ENCODE assay signal across 16 cellular contexts in the genomic region with DNA sequence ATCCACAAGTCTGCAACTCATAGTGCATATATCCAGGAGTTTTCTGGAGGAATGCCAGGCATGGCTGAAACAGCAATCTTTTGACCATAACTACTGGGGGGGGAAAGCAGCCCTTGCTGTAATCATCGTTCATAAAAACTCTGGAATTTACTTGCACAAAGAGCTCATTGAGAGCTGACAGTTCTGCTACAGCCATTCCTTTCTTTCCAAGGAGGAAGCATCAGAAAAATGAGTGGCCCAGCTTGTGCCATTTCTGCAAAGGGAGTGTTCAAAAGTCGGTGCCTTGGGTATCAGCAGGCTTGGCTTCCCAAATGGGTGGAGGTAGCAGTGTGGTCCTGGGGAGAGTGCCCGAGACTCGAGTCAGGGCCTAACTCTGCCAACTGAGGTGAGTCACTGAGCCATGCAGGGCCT.
A peak's percentile ranks its signal among the peaks of the same experiment; 100 is the strongest.
DNase-seq lines count a peak whose midpoint lies in the region; ATAC-seq and TF ChIP-seq lines count a peak whose summit lies in the region.
"Had no signal": no experiment of that assay in that cellular context is flagged by ENCODE, and none has a peak within 500 bp of the region (broad histone marks: within the 10 kb centered on the region; RNA-seq: fewer than 3 reads in every experiment).

No MANE protein-coding gene starts in this region.

- H3K9me3 Mint-ChIP-seq in chondrocyte (ENCODE audit: low read depth) (peaks cover 2% of the 10 kb centered on the region), neural crest cell (no peaks in the 10 kb centered on the region)
- H3K9me3 Mint-ChIP-seq: activated naive CD4-positive, alpha-beta T cell treated with anti-CD3 and anti-CD28 coated beads, Interleukin-2, amount 50 U/mL, for 24 hours had no signal

- peaks cover 0 to 5% (median 0%) of the 10 kb centered on the region in 11 experiments; a peak in 4 of 22 replicates for H3K9me3 ChIP-seq in BLaER1 treated with 17β-estradiol and CSF1 and Interleukin-3, amounts not matched to agents 10 nM and 100 nM (replicated peaks in 1 of 11)
- H3K9me3 ChIP-seq in MG63 = no peaks in the 10 kb centered on the region
- H3K9me3 ChIP-seq: ovary had no signal

- peak overlapping the region; percentile 62 to 94 (median 76) for H3K4me2 ChIP-seq in BLaER1 treated with 17β-estradiol and CSF1 and Interleukin-3, amounts not matched to agents 10 nM and 100 nM

- H3K36me3 Mint-ChIP-seq in chondrocyte (ENCODE audit: low read depth) = no peaks in the 10 kb centered on the region
- no peaks in the 10 kb centered on the region for H3K36me3 Mint-ChIP-seq in neural crest cell (ENCODE audit: low read depth)
- H3K36me3 Mint-ChIP-seq: activated naive CD4-positive, alpha-beta T cell treated with anti-CD3 and anti-CD28 coated beads, Interleukin-2, amount 50 U/mL, for 24 hours; CD4-positive, CD25-positive, alpha-beta regulatory T cell; stimulated activated memory B cell treated with anti-CD40 and anti-IgM and Interleukin-4, amounts not matched to agents 10 μg/mL and 1 μg/mL and 100 μg/mL, for 72 hours had no signal

- no peaks in the 10 kb centered on the region for H3K36me3 ChIP-seq in BLaER1 treated with 17β-estradiol and CSF1 and Interleukin-3, amounts not matched to agents 10 nM and 100 nM
- no peaks in the 10 kb centered on the region for H3K36me3 ChIP-seq in MG63
- H3K36me3 ChIP-seq: ovary had no signal

- no peak overlapping the region for H3K4me3 ChIP-seq in BLaER1 treated with 17β-estradiol and CSF1 and Interleukin-3, amounts not matched to agents 10 nM and 100 nM
- H3K4me3 ChIP-seq in MG63 = no peak overlapping the region
- H3K4me3 ChIP-seq: lung, ovary had no signal

- H3K27me3 ChIP-seq in BLaER1 treated with 17β-estradiol and CSF1 and Interleukin-3, amounts not matched to agents 10 nM and 100 nM = no peaks in the 10 kb centered on the region
- H3K27me3 ChIP-seq in MG63 = no peaks in the 10 kb centered on the region
- H3K27me3 ChIP-seq: ovary had no signal

- H3K9ac ChIP-seq in BLaER1 treated with 17β-estradiol and CSF1 and Interleukin-3, amounts not matched to agents 10 nM and 100 nM = peak overlapping the region in 2 of 11 experiments; percentile 56 to 74; a peak in 2 of 22 replicates

- ATAC-seq in HG03521 (IDR thresholded peaks at IDR 0.05; ENCODE audit: unreplicated experiment) (no peak), HG03442 (IDR thresholded peaks at IDR 0.05; ENCODE audit: unreplicated experiment) (no peak)
- ATAC-seq: stimulated activated memory B cell treated with anti-CD40 and anti-IgM and Interleukin-4, amounts not matched to agents 10 μg/mL and 1 μg/mL and 100 μg/mL, for 72 hours had no signal

- H3K27ac Mint-ChIP-seq in chondrocyte (ENCODE audit: unreplicated experiment) = peak overlapping the region; percentile 18
- H3K27ac Mint-ChIP-seq in neural crest cell (ENCODE audit: unreplicated experiment) = peak overlapping the region; percentile 85
- H3K27ac Mint-ChIP-seq: activated naive CD4-positive, alpha-beta T cell treated with anti-CD3 and anti-CD28 coated beads, Interleukin-2, amount 50 U/mL, for 24 hours; CD4-positive, CD25-positive, alpha-beta regulatory T cell had no signal

- peaks cover 46 to 97% (median 57%) of the 10 kb centered on the region in 10 experiments for H3K4me1 ChIP-seq in BLaER1 treated with 17β-estradiol and CSF1 and Interleukin-3, amounts not matched to agents 10 nM and 100 nM

- H3K4me3 Mint-ChIP-seq in chondrocyte (ENCODE audit: unreplicated experiment) = no peak overlapping the region
- H3K4me3 Mint-ChIP-seq in neural crest cell = no peak overlapping the region
- H3K4me3 Mint-ChIP-seq: activated naive CD4-positive, alpha-beta T cell treated with anti-CD3 and anti-CD28 coated beads, Interleukin-2, amount 50 U/mL, for 24 hours; CD4-positive, CD25-positive, alpha-beta regulatory T cell; stimulated activated memory B cell treated with anti-CD40 and anti-IgM and Interleukin-4, amounts not matched to agents 10 μg/mL and 1 μg/mL and 100 μg/mL, for 72 hours had no signal

- H3K27ac ChIP-seq in BLaER1 treated with 17β-estradiol and CSF1 and Interleukin-3, amounts not matched to agents 10 nM and 100 nM = peak overlapping the region in 10 of 11 experiments; percentile 42 to 90 (median 74); a peak in 19 of 22 replicates
- H3K27ac ChIP-seq: ovary had no signal

- TF ChIP-seq CTCF in chondrocyte (IDR thresholded peaks at IDR 0.05) (no peak), neural crest cell (conservative IDR thresholded peaks at IDR 0.05) (no peak)

- no peaks in the 10 kb centered on the region for H4K20me1 ChIP-seq in BLaER1 treated with 17β-estradiol and CSF1 and Interleukin-3, amounts not matched to agents 10 nM and 100 nM

- DNase-seq in MG63 (peak; percentile 83), chondrocyte (ENCODE audit: low spot score) (no peak), neural crest cell (ENCODE audit: low read depth, low spot score) (no peak), NCI-H2107 treated with DMSO at 0.1 percent for 48 hours (lab: John Stamatoyannopoulos, UW; ENCODE audit: unreplicated experiment) (no peak)
- no peak for DNase-seq in stimulated activated CD4-positive, alpha-beta T cell treated with anti-CD3 and anti-CD28 coated beads, Interleukin-2, amount 100 ng/mL, for 48 hours
- DNase-seq: CD4-positive, CD25-positive, alpha-beta regulatory T cell; GOT3; NCI-H524; ovary; SHP77 had no signal

- H3K4me1 Mint-ChIP-seq in chondrocyte (ENCODE audit: low read depth) (peaks cover 64% of the 10 kb centered on the region), neural crest cell (peaks cover 26% of the 10 kb centered on the region)
- H3K4me1 Mint-ChIP-seq: activated naive CD4-positive, alpha-beta T cell treated with anti-CD3 and anti-CD28 coated beads, Interleukin-2, amount 50 U/mL, for 24 hours; CD4-positive, CD25-positive, alpha-beta regulatory T cell had no signal

- H3K27me3 Mint-ChIP-seq in chondrocyte (ENCODE audit: low read depth) (no peaks in the 10 kb centered on the region), neural crest cell (ENCODE audit: low read depth) (no peaks in the 10 kb centered on the region)
- H3K27me3 Mint-ChIP-seq: stimulated activated memory B cell treated with anti-CD40 and anti-IgM and Interleukin-4, amounts not matched to agents 10 μg/mL and 1 μg/mL and 100 μg/mL, for 72 hours had no signal
